ENCODE assay signal across 11 cellular contexts in the genomic region with DNA sequence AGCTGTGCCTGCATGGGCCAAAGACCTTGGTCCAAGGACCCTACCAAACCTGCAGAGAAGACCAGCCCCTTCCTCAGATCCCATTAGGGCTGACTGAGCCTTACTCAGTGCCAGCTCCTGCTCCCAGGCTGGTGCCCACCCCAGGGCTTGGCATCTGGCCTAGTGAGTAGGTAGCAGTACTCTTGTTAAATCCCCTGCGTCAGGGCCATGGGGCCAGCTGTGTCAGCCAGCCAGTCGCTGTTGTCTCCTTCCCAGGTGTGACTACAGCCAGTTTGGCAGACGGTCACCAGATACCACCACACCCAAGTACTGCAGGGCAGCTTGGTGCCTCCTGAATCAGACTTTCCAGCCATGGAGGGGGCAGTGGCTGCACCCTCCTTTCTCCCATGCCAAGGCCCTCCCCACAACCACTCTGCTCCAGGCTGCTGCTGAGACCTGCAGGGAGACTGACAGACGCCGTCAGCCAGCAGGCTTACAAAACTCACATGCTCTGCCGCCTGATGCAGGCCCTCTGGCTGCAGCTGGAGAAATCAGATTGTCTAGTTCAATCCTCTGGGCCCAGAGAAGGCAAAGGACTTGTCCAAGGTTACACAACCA. TPM values are rescaled to one million over a fixed set of nuclear protein-coding genes. Genes with fewer than 3 reads are reported as not detected.
DNase-seq lines count a peak whose midpoint lies in the region; ATAC-seq, FAIRE-seq and TF ChIP-seq lines count a peak whose summit lies in the region.
"Had no signal": no experiment of that assay in that cellular context is flagged by ENCODE, and none has a peak within 500 bp of the region (broad histone marks: within the 10 kb centered on the region; RNA-seq: fewer than 3 reads in every experiment).

No MANE protein-coding gene starts in this region.

- in situ Hi-C loops in K562 (cut with MboI) = no loop called here

- WGBS in K562 (ENCODE audit: insufficient coverage, low coverage, missing lambda C conversion rate) = 65% methylated on average over 6 of the region's 6 CpGs

- H3K36me3 ChIP-seq in HUES48 (ENCODE audit: control insufficient read depth, insufficient read depth, low read length) (peaks cover 38% of the 10 kb centered on the region), K562 (ENCODE audit: control insufficient read depth, insufficient read depth, low read length) (no peaks in the 10 kb centered on the region), keratinocyte (ENCODE audit: control insufficient read depth in 2 of 2, extremely low read depth in 1 of 2, insufficient read depth in 2 of 2, low read length in 2 of 2) (peaks cover 10 to 29% of the 10 kb centered on the region in 2 experiments), thoracic aorta (peaks cover 17% of the 10 kb centered on the region)

- H3K79me2 ChIP-seq in K562 (ENCODE audit: control insufficient read depth, insufficient read depth, low read length) (no peaks in the 10 kb centered on the region), keratinocyte (ENCODE audit: control insufficient read depth, insufficient read depth, low read length) (peaks cover 70% of the 10 kb centered on the region)

- DNase-seq in K562 (ENCODE audit: extremely low read depth in 1 of 4, low spot score in 3 of 4) (peak in 1 of 4 experiments; percentile 44), keratinocyte (ENCODE audit: low read depth, low spot score) (no peak), thoracic aorta (ENCODE audit: low spot score) (no peak), NCI-H774 (lab: John Stamatoyannopoulos, UW) (no peak), anterior cingulate cortex (lab: John Stamatoyannopoulos, UW) (no peak), endothelial cell (ENCODE audit: low spot score) (no peak)
- DNase-seq in activated naive CD8-positive, alpha-beta T cell treated with anti-CD3 and anti-CD28 coated beads, Interleukin-2, amount 50 U/mL, for 24 hours = no peak
- DNase-seq: effector CD8-positive, alpha-beta T cell had no signal

- POLR2A ChIA-PET in K562 (lab: Yijun Ruan, JAX) = interaction anchor here (0.6 to 1.3 kb wide), 4 partner anchors 10 to 122 kb away, joined by 3 read pairs; no protein-coding TSS in a partner anchor

- CTCF ChIA-PET in K562 (lab: Yijun Ruan, JAX; ENCODE audit: low intra/inter-chr PET ratio) = no interaction called here

- H3K27ac ChIP-seq in HUES48 (ENCODE audit: low read depth, low read length) (peak overlapping the region; percentile 54), K562 (ENCODE audit: extremely low read depth, low read depth, low read length) (no peak overlapping the region), keratinocyte (ENCODE audit: control insufficient read depth, insufficient read depth, low read length) (peak overlapping the region; percentile 92), thoracic aorta (peak overlapping the region; percentile 84 to 91)

- dilution Hi-C loops in keratinocyte (cut with MboI; ENCODE audit: extremely low pct_ligation_motif_present, low sequenced_read_pairs) = no loop called here

- FAIRE-seq in K562 (lab: Jason Lieb, UNC) (no peak), keratinocyte (lab: Jason Lieb, UNC) (peak; percentile 71)

- 0 out of 6 replicates have a peak, but pooled peaks of 1 of the 3 experiments have one; percentile 1 for TF ChIP-seq CTCF in K562 (IDR thresholded peaks at IDR 0.05 in 2 of 3, conservative IDR thresholded peaks at IDR 0.05 in 1 of 3; ENCODE audit: insufficient read depth in 2 of 3, low read depth in 1 of 3, low read length in 3 of 3)
- TF ChIP-seq CTCF in keratinocyte (optimal IDR thresholded peaks at IDR 0.05 in 1 of 3, IDR thresholded peaks at IDR 0.05 in 1 of 3, conservative IDR thresholded peaks at IDR 0.05 in 1 of 3; ENCODE audit: extremely low read depth in 1 of 3, insufficient read depth in 2 of 3, low read length in 3 of 3) = peak in 2 of 3 experiments; percentile 14
- no peak for TF ChIP-seq CTCF in thoracic aorta (IDR thresholded peaks at IDR 0.05)
- no peak for TF ChIP-seq CTCF in endothelial cell (IDR thresholded peaks at IDR 0.05; ENCODE audit: unreplicated experiment)

- H3K4me1 ChIP-seq in HUES48 (ENCODE audit: control insufficient read depth, insufficient read depth, low read length) (peaks cover 56% of the 10 kb centered on the region), K562 (replicated peaks in 1 of 2; ENCODE audit: control insufficient read depth in 2 of 2, insufficient read depth in 2 of 2, low read length in 2 of 2) (peaks cover 32 to 60% of the 10 kb centered on the region in 2 experiments), keratinocyte (ENCODE audit: control insufficient read depth, extremely low read depth, insufficient read depth, low read length) (peaks cover 45% of the 10 kb centered on the region), thoracic aorta (ENCODE audit: control insufficient read depth in 1 of 2, low read depth in 2 of 2) (peaks cover 16 to 66% of the 10 kb centered on the region in 2 donors)

- peak overlapping the region; percentile 87 for H3K4me3 ChIP-seq in HUES48 (ENCODE audit: low read depth, low read length)
- no peak overlapping the region for H3K4me3 ChIP-seq in K562
- H3K4me3 ChIP-seq in keratinocyte (ENCODE audit: control insufficient read depth in 2 of 3, extremely low read depth in 1 of 3, insufficient read depth in 2 of 3, low read depth in 1 of 3, low read length in 3 of 3) = peak overlapping the region; percentile 61 to 80 (median 69)
- H3K4me3 ChIP-seq in thoracic aorta = peak overlapping the region; percentile 87

- H3K4me2 ChIP-seq in K562 (ENCODE audit: insufficient read depth, low read length) (no peak overlapping the region), keratinocyte (ENCODE audit: control insufficient read depth, extremely low read depth, insufficient read depth, low read depth, low read length) (peak overlapping the region; percentile 100)

- no TSS peak for BruUV-seq in K562 (replicated peaks; lab: Mats Ljungman, UMichigan)

- ATAC-seq in K562 = no peak
- no peak for ATAC-seq in thoracic aorta (ENCODE audit: insufficient number of reproducible peaks, low FRiP score, low read depth)
- ATAC-seq in activated naive CD8-positive, alpha-beta T cell treated with anti-CD3 and anti-CD28 coated beads, Interleukin-2, amount 50 U/mL, for 24 hours = no peak

- H3K36me3 Mint-ChIP-seq in activated naive CD8-positive, alpha-beta T cell treated with anti-CD3 and anti-CD28 coated beads, Interleukin-2, amount 50 U/mL, for 24 hours (ENCODE audit: low read depth) = no peaks in the 10 kb centered on the region
- H3K36me3 Mint-ChIP-seq in endothelial cell (ENCODE audit: low read depth, unreplicated experiment) = no peaks in the 10 kb centered on the region

- H4K20me1 ChIP-seq in K562 (replicated peaks; ENCODE audit: control insufficient read depth, insufficient read depth, low read length) = peaks cover 7% of the 10 kb centered on the region; the same call in 1 of the 2 replicates
- peaks cover 17% of the 10 kb centered on the region for H4K20me1 ChIP-seq in keratinocyte (ENCODE audit: control insufficient read depth, extremely low read depth, insufficient read depth, low read length)

- H2AFZ ChIP-seq in K562 (ENCODE audit: low read depth, low read length) (no peak overlapping the region), keratinocyte (ENCODE audit: control insufficient read depth, low read length) (no peak overlapping the region)

- no peaks in the 10 kb centered on the region for H3K9me3 Mint-ChIP-seq in activated naive CD8-positive, alpha-beta T cell treated with anti-CD3 and anti-CD28 coated beads, Interleukin-2, amount 50 U/mL, for 24 hours
- H3K9me3 Mint-ChIP-seq in endothelial cell (ENCODE audit: unreplicated experiment) = no peaks in the 10 kb centered on the region

- H3K27me3 ChIP-seq in HUES48 (ENCODE audit: control insufficient read depth, insufficient read depth, low read length) (no peaks in the 10 kb centered on the region), K562 (ENCODE audit: control insufficient read depth in 2 of 2, insufficient read depth in 2 of 2, low read length in 2 of 2) (no peaks in the 10 kb centered on the region), keratinocyte (ENCODE audit: control insufficient read depth, extremely low read depth, insufficient read depth, low read length) (no peaks in the 10 kb centered on the region), thoracic aorta (replicated peaks; ENCODE audit: insufficient read depth) (no peaks in the 10 kb centered on the region)

- peaks cover 5% of the 10 kb centered on the region for H3K9me1 ChIP-seq in K562 (ENCODE audit: control insufficient read depth, insufficient read depth, low read length)
- peaks cover 7% of the 10 kb centered on the region for H3K9me1 ChIP-seq in keratinocyte (ENCODE audit: control insufficient read depth, extremely low read depth, insufficient read depth, low read length)

- intact Hi-C loops in K562 (cut with micrococcal nuclease) = no loop called here

- no peak overlapping the region for H3K27ac Mint-ChIP-seq in activated naive CD8-positive, alpha-beta T cell treated with anti-CD3 and anti-CD28 coated beads, Interleukin-2, amount 50 U/mL, for 24 hours
- H3K27ac Mint-ChIP-seq in endothelial cell (ENCODE audit: unreplicated experiment) = no peak overlapping the region

- H3K9me3 ChIP-seq in HUES48 (ENCODE audit: control insufficient read depth, insufficient read depth, low read length) (no peaks in the 10 kb centered on the region), K562 (replicated peaks; ENCODE audit: control insufficient read depth, insufficient read depth, low read depth, low read length) (no peaks in the 10 kb centered on the region), keratinocyte (ENCODE audit: control insufficient read depth, low read depth, low read length) (no peaks in the 10 kb centered on the region), thoracic aorta (no peaks in the 10 kb centered on the region)

- no peak for TF ChIP-seq RAD21 in K562 (CRISPR knock-in tag; conservative IDR thresholded peaks at IDR 0.05 in 1 of 2, IDR thresholded peaks at IDR 0.05 in 1 of 2)

- peaks cover 24% of the 10 kb centered on the region for H3K27me3 Mint-ChIP-seq in activated naive CD8-positive, alpha-beta T cell treated with anti-CD3 and anti-CD28 coated beads, Interleukin-2, amount 50 U/mL, for 24 hours
- no peaks in the 10 kb centered on the region for H3K27me3 Mint-ChIP-seq in endothelial cell (ENCODE audit: unreplicated experiment)

- H3K4me3 Mint-ChIP-seq in activated naive CD8-positive, alpha-beta T cell treated with anti-CD3 and anti-CD28 coated beads, Interleukin-2, amount 50 U/mL, for 24 hours = no peak overlapping the region
- no peak overlapping the region for H3K4me3 Mint-ChIP-seq in endothelial cell (ENCODE audit: unreplicated experiment)

- no peak overlapping the region for H3K9ac ChIP-seq in HUES48 (ENCODE audit: low read depth, low read length)
- peak overlapping the region in 1 of 2 experiments; percentile 41; a peak in 2 of 4 replicates for H3K9ac ChIP-seq in K562 (ENCODE audit: insufficient read depth in 1 of 2, low read depth in 2 of 2, low read length in 2 of 2)
- peak overlapping the region; percentile 89 for H3K9ac ChIP-seq in keratinocyte (ENCODE audit: control insufficient read depth, extremely low read depth, insufficient read depth, low read length)

- H3K4me1 Mint-ChIP-seq in activated naive CD8-positive, alpha-beta T cell treated with anti-CD3 and anti-CD28 coated beads, Interleukin-2, amount 50 U/mL, for 24 hours = peaks cover 7% of the 10 kb centered on the region
- H3K4me1 Mint-ChIP-seq in endothelial cell (ENCODE audit: unreplicated experiment) = peaks cover 12% of the 10 kb centered on the region

- TF ChIP-seq EP300 in K562 (IDR thresholded peaks at IDR 0.05; ENCODE audit: low read length) = no peak

- no peak for TF ChIP-seq POLR2A in K562 (conservative IDR thresholded peaks at IDR 0.05)

RNA-seq across cellular contexts. Expression of a gene that starts 3.0 kb away (rescaled TPM):
- 0.62 and 1.6 TPM in 2 replicates for total RNA-seq in K562 (2011; cell fraction: chromatin; rRNA removed; ENCODE audit: low replicate concordance)
- total RNA-seq in K562 (2011; cell fraction: nucleolus; rRNA removed) = 1.7 and 2.0 TPM in 2 replicates
- 1.1 and 1.4 TPM in 2 replicates for total RNA-seq in K562 (2011; cell fraction: nucleoplasm; rRNA removed)
- 1.3 and 2.9 TPM in 2 replicates for total RNA-seq in K562 (2014; rRNA removed)
- total RNA-seq in K562 (2014; rRNA removed; fragmentation: Illumina TruSeq; extraction: Trizol) = 0.25 and 0.29 TPM in 2 replicates
- total RNA-seq in K562 (2015; rRNA removed; fragmentation: Illumina TruSeq; extraction: Trizol) = 0.60 and 0.83 TPM in 2 replicates
- total RNA-seq in K562 (2021) = 1.6 and 1.7 TPM in 2 replicates
- polyA plus RNA-seq in K562 (2011; rRNA removed) = 0.39 and 0.61 TPM in 2 replicates
- polyA plus RNA-seq in K562 (2011; cell fraction: cytosol; rRNA removed) = 0.77 and 0.98 TPM in 2 replicates
- polyA plus RNA-seq in K562 (2011; cell fraction: nucleus; rRNA removed) = 0.44 and 0.67 TPM in 2 replicates
- 0.77 and 0.80 TPM in 2 replicates for polyA plus RNA-seq in K562 (2012)
- polyA plus RNA-seq in K562 (2014; fragmentation: Illumina TruSeq; extraction: Trizol) = 0.48 and 0.54 TPM in 2 replicates
- polyA plus RNA-seq in K562 (2014; fragmentation: Nextera tagmentation; extraction: Ambion mirVana) = under 1 TPM in 1 of 2 experiments, not detected in 1; 0.07 TPM
- polyA plus RNA-seq in K562 (2014; rRNA removed) = 0.93 TPM in 2 replicates
- polyA minus RNA-seq in K562 (2011; rRNA and poly(A)+ RNA removed) = 0.42 and 0.84 TPM in 2 replicates
- 0.48 and 1.1 TPM in 2 replicates for polyA minus RNA-seq in K562 (2011; cell fraction: cytosol; rRNA and poly(A)+ RNA removed)
- polyA minus RNA-seq in K562 (2011; cell fraction: nucleus; rRNA and poly(A)+ RNA removed) = 0.81 and 1.2 TPM in 2 replicates
- 26.5 to 50.8 TPM (median 36.6 TPM) in 3 replicates for polyA plus RNA-seq in keratinocyte
- polyA plus RNA-seq in keratinocyte (2011; ENCODE audit: low read depth) = 130 TPM
- 21.2 and 35.6 TPM in 2 replicates for polyA plus RNA-seq in keratinocyte (2011; cell fraction: cytosol; rRNA removed)
- 37.2 and 51.5 TPM in 2 replicates for polyA plus RNA-seq in keratinocyte (2011; cell fraction: nucleus; rRNA removed)
- 37.8 and 126 TPM in 2 replicates for polyA plus RNA-seq in keratinocyte (2012; ENCODE audit: low replicate concordance)
- polyA minus RNA-seq in keratinocyte = 43.5 to 79.5 TPM (median 49.6 TPM) in 3 replicates
- 95.7 TPM for polyA minus RNA-seq in keratinocyte (2011; cell fraction: cytosol; rRNA and poly(A)+ RNA removed)
- polyA minus RNA-seq in keratinocyte (2011; cell fraction: nucleus; rRNA and poly(A)+ RNA removed) = 69.9 and 70.8 TPM in 2 replicates
- total RNA-seq in thoracic aorta = 100 to 1,000 TPM in 1 of 2 donors, 10 to 100 TPM in 1; 49.1 to 105 TPM
- total RNA-seq in endothelial cell (ENCODE audit: unreplicated experiment) = 14.1 TPM

RNA-seq across cellular contexts. Expression of a gene that starts 16.2 kb away (rescaled TPM):
- total RNA-seq in K562 (2011; cell fraction: chromatin; rRNA removed; ENCODE audit: low replicate concordance) = 0.90 and 1.7 TPM in 2 replicates
- 1.3 and 1.8 TPM in 2 replicates for total RNA-seq in K562 (2011; cell fraction: nucleolus; rRNA removed)
- 1.3 TPM in 2 replicates for total RNA-seq in K562 (2011; cell fraction: nucleoplasm; rRNA removed)
- total RNA-seq in K562 (2014; rRNA removed) = 1.1 and 1.2 TPM in 2 replicates
- 0.73 and 0.95 TPM in 2 replicates for total RNA-seq in K562 (2014; rRNA removed; fragmentation: Illumina TruSeq; extraction: Trizol)
- 0.26 and 0.47 TPM in 2 replicates for total RNA-seq in K562 (2015; rRNA removed; fragmentation: Illumina TruSeq; extraction: Trizol)
- total RNA-seq in K562 (2021) = 0.95 and 2.3 TPM in 2 replicates
- polyA plus RNA-seq in K562 (2011; rRNA removed) = 0.98 and 1.9 TPM in 2 replicates
- 1.7 and 2.1 TPM in 2 replicates for polyA plus RNA-seq in K562 (2011; cell fraction: cytosol; rRNA removed)
- 1.1 and 1.7 TPM in 2 replicates for polyA plus RNA-seq in K562 (2011; cell fraction: nucleus; rRNA removed)
- polyA plus RNA-seq in K562 (2012) = 0.29 and 0.94 TPM in 2 replicates
- polyA plus RNA-seq in K562 (2014; fragmentation: Illumina TruSeq; extraction: Trizol) = 0.98 and 1.4 TPM in 2 replicates
- polyA plus RNA-seq in K562 (2014; fragmentation: Nextera tagmentation; extraction: Ambion mirVana) = under 1 TPM; 0.03 to 0.14 TPM
- 0.97 and 1.3 TPM in 2 replicates for polyA plus RNA-seq in K562 (2014; rRNA removed)
- 0.32 and 0.90 TPM in 2 replicates for polyA minus RNA-seq in K562 (2011; rRNA and poly(A)+ RNA removed)
- 0.38 TPM in 1 of 2 replicates, not detected in the other for polyA minus RNA-seq in K562 (2011; cell fraction: cytosol; rRNA and poly(A)+ RNA removed)
- polyA minus RNA-seq in K562 (2011; cell fraction: nucleus; rRNA and poly(A)+ RNA removed) = 0.81 and 1.1 TPM in 2 replicates
- polyA plus RNA-seq in keratinocyte = 130 to 166 TPM (median 164 TPM) in 3 replicates
- 33.9 TPM for polyA plus RNA-seq in keratinocyte (2011; ENCODE audit: low read depth)
- 107 and 141 TPM in 2 replicates for polyA plus RNA-seq in keratinocyte (2011; cell fraction: cytosol; rRNA removed)
- 81.1 and 105 TPM in 2 replicates for polyA plus RNA-seq in keratinocyte (2011; cell fraction: nucleus; rRNA removed)
- 81.0 and 94.3 TPM in 2 replicates for polyA plus RNA-seq in keratinocyte (2012; ENCODE audit: low replicate concordance)
- polyA minus RNA-seq in keratinocyte = 40.7 to 76.9 TPM (median 51.1 TPM) in 3 replicates
- polyA minus RNA-seq in keratinocyte (2011; cell fraction: cytosol; rRNA and poly(A)+ RNA removed) = 121 TPM
- 31.7 and 43.4 TPM in 2 replicates for polyA minus RNA-seq in keratinocyte (2011; cell fraction: nucleus; rRNA and poly(A)+ RNA removed)
- total RNA-seq in thoracic aorta = 10 to 100 TPM; 26.4 to 34.9 TPM
- total RNA-seq in endothelial cell (ENCODE audit: unreplicated experiment) = 4.2 TPM

RNA-seq across cellular contexts. Expression of a gene that starts 49.4 kb away (rescaled TPM):
- total RNA-seq in K562 (2011; cell fraction: chromatin; rRNA removed; ENCODE audit: low replicate concordance) = 1.2 and 3.2 TPM in 2 replicates
- 2.0 and 2.1 TPM in 2 replicates for total RNA-seq in K562 (2011; cell fraction: nucleolus; rRNA removed)
- 1.5 and 1.8 TPM in 2 replicates for total RNA-seq in K562 (2011; cell fraction: nucleoplasm; rRNA removed)
- total RNA-seq in K562 (2014; rRNA removed) = 0.73 and 2.6 TPM in 2 replicates
- total RNA-seq in K562 (2014; rRNA removed; fragmentation: Illumina TruSeq; extraction: Trizol) = 0.62 and 0.73 TPM in 2 replicates
- 0.53 and 0.83 TPM in 2 replicates for total RNA-seq in K562 (2015; rRNA removed; fragmentation: Illumina TruSeq; extraction: Trizol)
- 1.9 and 2.4 TPM in 2 replicates for total RNA-seq in K562 (2021)
- polyA plus RNA-seq in K562 (2011; rRNA removed) = 1.4 and 4.8 TPM in 2 replicates
- polyA plus RNA-seq in K562 (2011; cell fraction: cytosol; rRNA removed) = 4.7 and 4.9 TPM in 2 replicates
- 3.2 and 3.7 TPM in 2 replicates for polyA plus RNA-seq in K562 (2011; cell fraction: nucleus; rRNA removed)
- polyA plus RNA-seq in K562 (2012) = 1.2 and 3.1 TPM in 2 replicates
- polyA plus RNA-seq in K562 (2014; fragmentation: Illumina TruSeq; extraction: Trizol) = 1.3 and 1.9 TPM in 2 replicates
- under 1 TPM; 0.38 to 0.48 TPM for polyA plus RNA-seq in K562 (2014; fragmentation: Nextera tagmentation; extraction: Ambion mirVana)
- 1.0 and 1.3 TPM in 2 replicates for polyA plus RNA-seq in K562 (2014; rRNA removed)
- 2.2 and 4.5 TPM in 2 replicates for polyA minus RNA-seq in K562 (2011; rRNA and poly(A)+ RNA removed)
- polyA minus RNA-seq in K562 (2011; cell fraction: cytosol; rRNA and poly(A)+ RNA removed) = 2.3 and 3.9 TPM in 2 replicates
- polyA minus RNA-seq in K562 (2011; cell fraction: nucleus; rRNA and poly(A)+ RNA removed) = 0.81 and 1.4 TPM in 2 replicates
- polyA plus RNA-seq in keratinocyte = 13.8 to 21.3 TPM (median 16.1 TPM) in 3 replicates
- polyA plus RNA-seq in keratinocyte (2011; ENCODE audit: low read depth) = 3.1 TPM
- polyA plus RNA-seq in keratinocyte (2011; cell fraction: cytosol; rRNA removed) = 19.3 and 28.3 TPM in 2 replicates
- polyA plus RNA-seq in keratinocyte (2011; cell fraction: nucleus; rRNA removed) = 16.9 and 24.1 TPM in 2 replicates
- polyA plus RNA-seq in keratinocyte (2012; ENCODE audit: low replicate concordance) = 16.6 and 21.5 TPM in 2 replicates
- 23.5 to 55.7 TPM (median 25.5 TPM) in 3 replicates for polyA minus RNA-seq in keratinocyte
- 33.6 TPM for polyA minus RNA-seq in keratinocyte (2011; cell fraction: cytosol; rRNA and poly(A)+ RNA removed)
- polyA minus RNA-seq in keratinocyte (2011; cell fraction: nucleus; rRNA and poly(A)+ RNA removed) = 9.9 and 12.5 TPM in 2 replicates
- total RNA-seq in thoracic aorta = not detected
- total RNA-seq in endothelial cell (ENCODE audit: unreplicated experiment) = 0.21 TPM
- total RNA-seq: lung microvascular endothelial cell, NCI-H460 had no signal

Comparison
In these comparisons a context has a peak if more than half of its experiments do, and no peak if none do; other contexts are left out.
1. CTCF ChIP-seq: peak in keratinocyte (2 of 3); none in thoracic aorta (single experiment) and endothelial cell (single experiment).